Comparison of ENCODE assay signal across 7 cellular contexts in genomic region chr2:174748948-174749347, GRCh38. TPM values are rescaled to one million over a fixed set of nuclear protein-coding genes. Genes with fewer than 3 reads are reported as not detected.
DNase-seq lines count a peak whose midpoint lies in the region; ATAC-seq, FAIRE-seq and TF ChIP-seq lines count a peak whose summit lies in the region.

No MANE protein-coding gene starts in this region.

- peak; percentile 94 for TF ChIP-seq CTCF in RWPE2 (IDR thresholded peaks at IDR 0.05; ENCODE audit: poor library complexity, severe bottlenecking)

- no peak for TF ChIP-seq POLR2A in GM12891 (IDR thresholded peaks at IDR 0.05; ENCODE audit: low read depth, low read length)

- H3K9me3 ChIP-seq in RWPE2 (ENCODE audit: severe bottlenecking), result no peaks in the 10 kb centered on the region
- H3K9me3 ChIP-seq in aorta (ENCODE audit: control insufficient read depth, low read length), result no peaks in the 10 kb centered on the region

- no peak overlapping the region for H3K27ac ChIP-seq in RWPE2 (ENCODE audit: poor library complexity, severe bottlenecking)
- no peak overlapping the region for H3K27ac ChIP-seq in aorta (ENCODE audit: low read depth in 1 of 2, low read length in 2 of 2)

- H3K36me3 ChIP-seq in RWPE2 (ENCODE audit: low read depth) (no peaks in the 10 kb centered on the region), aorta (ENCODE audit: control insufficient read depth in 1 of 2, insufficient read depth in 2 of 2, low read length in 1 of 2) (no peaks in the 10 kb centered on the region)

- H3K4me3 ChIP-seq in Jurkat, Clone E6-1 (ENCODE audit: low read length), result no peak overlapping the region
- H3K4me3 ChIP-seq in RWPE2 (ENCODE audit: severe bottlenecking), result no peak overlapping the region
- H3K4me3 ChIP-seq in aorta (ENCODE audit: low read length in 2 of 2), result no peak overlapping the region

- intact Hi-C loops in posterior cingulate gyrus (cut with DNase I) (no loop called here), aorta (cut with DNase I) (no loop called here)

- H3K4me1 ChIP-seq in RWPE2 (ENCODE audit: insufficient read depth, poor library complexity, severe bottlenecking), result peaks cover 4% of the 10 kb centered on the region
- no peaks in the 10 kb centered on the region for H3K4me1 ChIP-seq in aorta (ENCODE audit: control insufficient read depth in 1 of 2, insufficient read depth in 2 of 2, low read length in 2 of 2)

- ATAC-seq in RWPE2 (ENCODE audit: low read depth), result peak; percentile 94
- ATAC-seq in aorta (ENCODE audit: low FRiP score), result peak; percentile 78

- DNase-seq in GM12891 (ENCODE audit: insufficient read length, low spot score) (no peak), RWPE2 (ENCODE audit: low spot score) (no peak), glomerular visceral epithelial cell (ENCODE audit: extremely low spot score) (peak; percentile 74), posterior cingulate gyrus (peak in 9 of 10 donors; percentile 43 to 94 (median 77)), aorta (peak in 1 of 2 donors; percentile 65)
- DNase-seq in Jurkat, Clone E6-1 (ENCODE audit: low read depth, low spot score), result peak; percentile 62
- peak; percentile 57 for DNase-seq in activated gamma-delta T cell treated with anti-CD3 and anti-CD28 coated beads, Interleukin-2, amount 50 U/mL, for 16 hours (ENCODE audit: low read depth)

- 0 to 2% methylated on average over 4 of the region's 4 CpGs for whole genome bisulfite sequencing in aorta, 2 donors

- H3K27me3 ChIP-seq in RWPE2 (ENCODE audit: insufficient read depth, poor library complexity, severe bottlenecking) (no peaks in the 10 kb centered on the region), aorta (ENCODE audit: control insufficient read depth in 1 of 2, insufficient read depth in 2 of 2, low read length in 1 of 2) (no peaks in the 10 kb centered on the region)

- peak; percentile 40 for FAIRE-seq in GM12891 (lab: Jason Lieb, UNC)

TF ChIP-seq in GM12891, 5 proteins besides CTCF, POLR2A, EP300 and RAD21:
- TF ChIP-seq POLR2AphosphoS5 (IDR thresholded peaks at IDR 0.05; ENCODE audit: low read depth, low read length) (no peak), POU2F2 (IDR thresholded peaks at IDR 0.05; ENCODE audit: low read depth, low read length) (no peak), TAF1 (IDR thresholded peaks at IDR 0.05; ENCODE audit: low read depth, low read length) (no peak), PAX5 (IDR thresholded peaks at IDR 0.05; ENCODE audit: insufficient read depth, low read length, severe bottlenecking) (no peak), SPI1 (IDR thresholded peaks at IDR 0.05; ENCODE audit: low read depth, low read length) (no peak)

RNA-seq across cellular contexts. Expression of gene CHRNA1, which starts 15.3 kb away (rescaled TPM):
- polyA plus RNA-seq in GM12891 (2012; ENCODE audit: low read depth, missing spikeins), result not detected
- polyA plus RNA-seq in Jurkat, Clone E6-1 (2012; ENCODE audit: insufficient read depth, insufficient read length), result not detected
- total RNA-seq in aorta, result not detected
- polyA plus RNA-seq in aorta, result 1 to 10 TPM in 1 of 2 donors, not detected in 1; 2.0 TPM

Comparison
In these comparisons a context has a peak if more than half of its experiments do, and no peak if none do; other contexts are left out.
1. DNase-seq: peak in Jurkat, Clone E6-1 (single experiment), activated gamma-delta T cell treated with anti-CD3 and anti-CD28 coated beads, Interleukin-2, amount 50 U/mL, for 16 hours (single experiment), glomerular visceral epithelial cell (single experiment) and posterior cingulate gyrus (9 of 10); none in GM12891 (single experiment) and RWPE2 (single experiment).